ENCODE assay signal across 25 cellular contexts in genomic region chr12:95424271-95424994, GRCh38. TPM values are rescaled to one million over a fixed set of nuclear protein-coding genes. Genes with fewer than 3 reads are reported as not detected.
DNase-seq lines count a peak whose midpoint lies in the region; ATAC-seq, FAIRE-seq and TF ChIP-seq lines count a peak whose summit lies in the region.
"Had no signal": no experiment of that assay in that cellular context is flagged by ENCODE, and none has a peak within 500 bp of the region (broad histone marks: within the 10 kb centered on the region; RNA-seq: fewer than 3 reads in every experiment).

No MANE protein-coding gene starts in this region.

- DNase-seq in DMS53 (lab: John Stamatoyannopoulos, UW) (peak; percentile 23), DMS53 treated with DMSO at 0.1 percent for 48 hours (lab: John Stamatoyannopoulos, UW; ENCODE audit: unreplicated experiment) (no peak), NCI-H2029 (lab: John Stamatoyannopoulos, UW) (peak; percentile 62), glomerular endothelial cell (ENCODE audit: extremely low read depth, low read depth, low spot score) (peak; percentile 22), pancreas (peak in 3 of 6 donors; percentile 43 to 64 (median 46)), dedifferentiated amniotic fluid mesenchymal stem cell (ENCODE audit: extremely low spot score) (no peak), HTR-8/SVneo (ENCODE audit: insufficient read length, low spot score) (no peak), foreskin melanocyte (no peak)
- DNase-seq: 8988T; activated CD4-positive, alpha-beta T cell treated with anti-CD3 and anti-CD28 coated beads, Interleukin-2, amount 10 ng/mL, durations not matched to agents 24 days and 14 days; activated CD8-positive, alpha-beta memory T cell treated with anti-CD3 and anti-CD28 coated beads, Interleukin-2, amount 50 U/mL, for 48 hours; aorta; BE2C; foreskin keratinocyte; mammary epithelial cell; NCI-H187; NCI-H82; nephron progenitor cell; stimulated activated CD4-positive, alpha-beta T cell treated with anti-CD3 and anti-CD28 coated beads, Interleukin-15, amount 100 ng/mL, for 24 hours; stimulated activated naive CD4-positive, alpha-beta T cell treated with Interleukin-2 at 50 U/mL for 16 hours; upper lobe of left lung had no signal

- H3K9me3 ChIP-seq in pancreas: no peaks in the 10 kb centered on the region
- H3K9me3 ChIP-seq: BE2C, HAP-1, upper lobe of left lung had no signal

- H3K27ac ChIP-seq in pancreas: peak overlapping the region in 1 of 4 donors; percentile 57
- H3K27ac ChIP-seq: foreskin keratinocyte had no signal

- ATAC-seq in pancreas: peak; percentile 65 to 88 (median 87)
- ATAC-seq: foreskin keratinocyte had no signal

- intact Hi-C loops in pancreas (cut with DNase I): no loop called here

- H3K27me3 ChIP-seq in pancreas: no peaks in the 10 kb centered on the region
- H3K27me3 ChIP-seq: BE2C, upper lobe of left lung had no signal

- no peak for FAIRE-seq in pancreas (lab: Jason Lieb, UNC)
- no peak for FAIRE-seq in HTR-8/SVneo (lab: Jason Lieb, UNC)
- FAIRE-seq: colon, D721Med, RCC 7860 had no signal

- H3K36me3 ChIP-seq in pancreas: no peaks in the 10 kb centered on the region
- H3K36me3 ChIP-seq: BE2C, HAP-1, upper lobe of left lung had no signal

- H3K4me3 ChIP-seq in pancreas: no peak overlapping the region
- H3K4me3 ChIP-seq: HAP-1, upper lobe of left lung had no signal

- H3K4me1 ChIP-seq in pancreas: peaks cover 0 to 5% (median 0%) of the 10 kb centered on the region in 3 donors
- H3K4me1 ChIP-seq: BE2C, foreskin keratinocyte, HAP-1 had no signal

- WGBS in pancreas, 2 donors: 19 to 23% methylated on average over 8 of the region's 8 CpGs

- TF ChIP-seq CTCF in pancreas (IDR thresholded peaks at IDR 0.05): no peak

RNA-seq across cellular contexts. Expression of gene METAP2, which starts 49.5 kb away (rescaled TPM):
- 53.0 and 66.3 TPM in 2 replicates for total RNA-seq in glomerular endothelial cell
- total RNA-seq in pancreas: 10 to 100 TPM; 29.8 to 43.5 (median 31.6) TPM
- polyA plus RNA-seq in pancreas: 10 to 100 TPM; 22.4 to 57.2 TPM

Comparison
In these comparisons a context has a peak if more than half of its experiments do, and no peak if none do; other contexts are left out.
1. DNase-seq: peak in DMS53 (single experiment), NCI-H2029 (single experiment) and glomerular endothelial cell (single experiment); none in DMS53 treated with DMSO at 0.1 percent for 48 hours (single experiment), dedifferentiated amniotic fluid mesenchymal stem cell (single experiment), HTR-8/SVneo (single experiment) and foreskin melanocyte (single experiment).